ENCODE assay signal across 17 cellular contexts in the genomic region with DNA sequence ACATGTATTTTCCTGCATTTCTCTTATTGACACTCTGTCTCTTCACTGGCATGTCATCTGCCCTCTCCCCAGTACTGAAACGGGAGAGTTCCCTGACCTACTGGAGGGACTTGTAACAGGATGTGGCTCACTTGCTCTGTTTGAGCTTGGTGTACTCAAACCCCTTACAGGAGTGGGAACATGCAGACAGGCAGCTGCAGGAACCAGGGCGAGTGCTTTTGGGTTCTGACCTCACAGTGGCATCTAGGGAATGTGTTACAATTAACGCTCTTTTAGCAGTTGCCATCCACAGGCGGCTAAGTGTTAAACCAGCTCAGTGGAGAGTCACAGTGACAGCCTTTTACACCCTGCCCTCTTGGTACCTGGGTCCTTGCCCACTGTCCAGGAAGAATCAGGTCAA.
DNase-seq lines count a peak whose midpoint lies in the region; ATAC-seq, FAIRE-seq and TF ChIP-seq lines count a peak whose summit lies in the region.
"Had no signal": no experiment of that assay in that cellular context is flagged by ENCODE, and none has a peak within 500 bp of the region (broad histone marks: within the 10 kb centered on the region; RNA-seq: fewer than 3 reads in every experiment).

No MANE protein-coding gene starts in this region.

- ATAC-seq in stimulated activated naive CD8-positive, alpha-beta T cell treated with anti-CD3 and anti-CD28 coated beads, Interleukin-15, amount 100 ng/mL, for 72 hours: peak; percentile 20
- no peak for ATAC-seq in stimulated activated naive CD8-positive, alpha-beta T cell treated with anti-CD3 and anti-CD28 coated beads, Interleukin-15, Interleukin-2, amounts not matched to agents 100 U/mL and 50 U/mL, for 24 hours
- ATAC-seq in GM21786 (IDR thresholded peaks at IDR 0.05; ENCODE audit: unreplicated experiment): no peak
- ATAC-seq: Panc1 had no signal

- H3K27me3 Mint-ChIP-seq in stimulated activated naive CD8-positive, alpha-beta T cell treated with anti-CD3 and anti-CD28 coated beads, Interleukin-15, amount 100 ng/mL, for 72 hours: no peaks in the 10 kb centered on the region
- H3K27me3 Mint-ChIP-seq in chondrocyte (ENCODE audit: low read depth): no peaks in the 10 kb centered on the region
- H3K27me3 Mint-ChIP-seq: CD4-positive, CD25-positive, alpha-beta regulatory T cell; central memory CD8-positive, alpha-beta T cell had no signal

- no peaks in the 10 kb centered on the region for H3K4me1 Mint-ChIP-seq in stimulated activated naive CD8-positive, alpha-beta T cell treated with anti-CD3 and anti-CD28 coated beads, Interleukin-15, amount 100 ng/mL, for 72 hours
- peaks cover 45% of the 10 kb centered on the region for H3K4me1 Mint-ChIP-seq in chondrocyte (ENCODE audit: low read depth)
- H3K4me1 Mint-ChIP-seq: CD4-positive, CD25-positive, alpha-beta regulatory T cell; central memory CD8-positive, alpha-beta T cell had no signal

- no peak for FAIRE-seq in urothelium cell line (lab: Jason Lieb, UNC)

- H3K36me3 Mint-ChIP-seq in chondrocyte (ENCODE audit: low read depth): no peaks in the 10 kb centered on the region
- H3K36me3 Mint-ChIP-seq: CD4-positive, CD25-positive, alpha-beta regulatory T cell had no signal

- H3K9me3 Mint-ChIP-seq in stimulated activated naive CD8-positive, alpha-beta T cell treated with anti-CD3 and anti-CD28 coated beads, Interleukin-15, amount 100 ng/mL, for 72 hours: peaks cover 0 to 15% of the 10 kb centered on the region in 2 donors
- H3K9me3 Mint-ChIP-seq in chondrocyte (ENCODE audit: low read depth): no peaks in the 10 kb centered on the region

- H3K27ac Mint-ChIP-seq in stimulated activated naive CD8-positive, alpha-beta T cell treated with anti-CD3 and anti-CD28 coated beads, Interleukin-15, amount 100 ng/mL, for 72 hours: no peak overlapping the region
- no peak overlapping the region for H3K27ac Mint-ChIP-seq in chondrocyte (ENCODE audit: unreplicated experiment)
- H3K27ac Mint-ChIP-seq: CD4-positive, CD25-positive, alpha-beta regulatory T cell had no signal

- no peak for TF ChIP-seq CTCF in chondrocyte (IDR thresholded peaks at IDR 0.05)

- H3K4me3 Mint-ChIP-seq in stimulated activated naive CD8-positive, alpha-beta T cell treated with anti-CD3 and anti-CD28 coated beads, Interleukin-15, amount 100 ng/mL, for 72 hours: no peak overlapping the region
- H3K4me3 Mint-ChIP-seq in chondrocyte (ENCODE audit: unreplicated experiment): no peak overlapping the region
- H3K4me3 Mint-ChIP-seq: CD4-positive, CD25-positive, alpha-beta regulatory T cell; central memory CD8-positive, alpha-beta T cell had no signal

- DNase-seq in stimulated activated naive CD8-positive, alpha-beta T cell treated with anti-CD3 and anti-CD28 coated beads, Interleukin-15, amount 100 ng/mL, for 72 hours: no peak
- no peak for DNase-seq in stimulated activated naive CD8-positive, alpha-beta T cell treated with anti-CD3 and anti-CD28 coated beads, Interleukin-15, Interleukin-2, amounts not matched to agents 100 U/mL and 50 U/mL, for 24 hours
- peak; percentile 28 to 71 for DNase-seq in SHP77 (lab: John Stamatoyannopoulos, UW)
- peak; percentile 38 for DNase-seq in iPS DF 4.7 (ENCODE audit: extremely low read depth, low spot score)
- DNase-seq in urothelium cell line (ENCODE audit: low spot score): peak; percentile 13
- no peak for DNase-seq in activated naive CD4-positive, alpha-beta T cell (lab: John Stamatoyannopoulos, UW)
- no peak for DNase-seq in chondrocyte (ENCODE audit: low spot score)
- DNase-seq: activated CD8-positive, alpha-beta memory T cell treated with anti-CD3 and anti-CD28 coated beads for 24 hours; adrenal gland; CD4-positive, CD25-positive, alpha-beta regulatory T cell; kidney glomerular epithelial cell; NCI-H2107; NCI-H82; sigmoid colon had no signal

Comparison
In these comparisons a context has a peak if more than half of its experiments do, and no peak if none do; other contexts are left out.
1. DNase-seq: peak in SHP77 (2 of 2), iPS DF 4.7 (single experiment) and urothelium cell line (single experiment); none in stimulated activated naive CD8-positive, alpha-beta T cell treated with anti-CD3 and anti-CD28 coated beads, Interleukin-15, amount 100 ng/mL, for 72 hours (0 of 2), stimulated activated naive CD8-positive, alpha-beta T cell treated with anti-CD3 and anti-CD28 coated beads, Interleukin-15, Interleukin-2, amounts not matched to agents 100 U/mL and 50 U/mL, for 24 hours (single experiment), activated naive CD4-positive, alpha-beta T cell (0 of 4) and chondrocyte (single experiment).